ENCODE assay signal across 1 cellular context in genomic region chrX:9980927-9981326, GRCh38.
TF ChIP-seq lines count a peak whose summit lies in the region.

No MANE protein-coding gene starts in this region.

TF ChIP-seq in HepG2, 621 proteins besides CTCF, POLR2A, EP300 and RAD21:
- no peak for TF ChIP-seq TGIF2 (CRISPR knock-in tag; IDR thresholded peaks at IDR 0.05)
- peak; percentile 89 for TF ChIP-seq ZNF770 (CRISPR knock-in tag; IDR thresholded peaks at IDR 0.05)
